Comparison of ENCODE assay signal across 7 cellular contexts in genomic region chr13:42071179-42071578, GRCh38. TPM values are rescaled to one million over a fixed set of nuclear protein-coding genes. Genes with fewer than 3 reads are reported as not detected.
A peak's percentile ranks its signal among the peaks of the same experiment; 100 is the strongest.
DNase-seq lines count a peak whose midpoint lies in the region; ATAC-seq and TF ChIP-seq lines count a peak whose summit lies in the region.
"Not testable (repeated sequence)": the region's sequence is repeated elsewhere in the genome, so short reads cannot be mapped to it uniquely, and the experiment has no call there.

No MANE protein-coding gene starts in this region.

- H3K4me2 ChIP-seq in Loucy (ENCODE audit: low read depth, low read length, poor library complexity, severe bottlenecking), result peak overlapping the region; percentile 80
- not testable (repeated sequence) for H3K4me2 ChIP-seq in neural progenitor cell

- not testable (repeated sequence) for TF ChIP-seq CTCF in CD8-positive, alpha-beta T cell (IDR thresholded peaks at IDR 0.05); HEK293 (tag by site-specific recombination; IDR thresholded peaks at IDR 0.05)
- peak; percentile 53 for TF ChIP-seq CTCF in Loucy (conservative IDR thresholded peaks at IDR 0.05; ENCODE audit: low read length)
- peak; percentile 33 for TF ChIP-seq CTCF in chondrocyte (IDR thresholded peaks at IDR 0.05)
- peak; percentile 2 for TF ChIP-seq CTCF in foreskin keratinocyte (conservative IDR thresholded peaks at IDR 0.05)
- TF ChIP-seq CTCF in neural progenitor cell (IDR thresholded peaks at IDR 0.05), result peak; percentile 17

- H3K36me3 Mint-ChIP-seq in CD8-positive, alpha-beta T cell; chondrocyte (ENCODE audit: low read depth); neural progenitor cell: not testable (repeated sequence)
- H3K36me3 Mint-ChIP-seq in activated CD4-positive, alpha-beta T cell treated with anti-CD3 and anti-CD28 coated beads for 36 hours (ENCODE audit: low read depth), result peaks cover 30% of the 10 kb centered on the region

- H3K9ac ChIP-seq in Loucy (ENCODE audit: low read depth, low read length, poor library complexity, severe bottlenecking); neural progenitor cell: not testable (repeated sequence)

- not testable (repeated sequence) for H3K27me3 ChIP-seq in CD8-positive, alpha-beta T cell (ENCODE audit: insufficient read depth, low read length); Loucy (ENCODE audit: insufficient read depth, low read length, poor library complexity, severe bottlenecking); foreskin keratinocyte; neural progenitor cell

- intact Hi-C loops in CD8-positive, alpha-beta T cell (cut with DNase I, micrococcal nuclease), result loop anchor here in 1 of 2 experiments (10.0 kb wide), 1 partner anchor 56 kb away; no protein-coding TSS in a partner anchor
- intact Hi-C loops in activated CD4-positive, alpha-beta T cell treated with anti-CD3 and anti-CD28 coated beads for 36 hours (cut with DNase I, micrococcal nuclease), result not testable (repeated sequence)

- H3K4me1 ChIP-seq in CD8-positive, alpha-beta T cell (ENCODE audit: insufficient read depth, low read length), result peaks cover 12% of the 10 kb centered on the region
- H3K4me1 ChIP-seq in HEK293 (ENCODE audit: control insufficient read depth, insufficient read depth, low read length) (peaks cover 16% of the 10 kb centered on the region), Loucy (ENCODE audit: insufficient read depth, low read length, poor library complexity, severe bottlenecking) (peaks cover 26% of the 10 kb centered on the region)
- not testable (repeated sequence) for H3K4me1 ChIP-seq in foreskin keratinocyte, neural progenitor cell

- CTCF ChIA-PET in CD8-positive, alpha-beta T cell (lab: Charles Lee), result interaction anchor here (1.6 kb wide), 1 partner anchor 29 kb away, joined by 4 read pairs; no protein-coding TSS in a partner anchor
- CTCF ChIA-PET in HEK293 (lab: Yijun Ruan, JAX), result interaction anchor here (0.7 to 1.9 kb wide), 2 partner anchors 15 to 74 kb away, joined by 3 read pairs; no protein-coding TSS in a partner anchor
- CTCF ChIA-PET in activated CD4-positive, alpha-beta T cell treated with anti-CD3 and anti-CD28 coated beads for 36 hours (lab: Charles Lee), result not testable (repeated sequence)

- not testable (repeated sequence) for H3K9me3 Mint-ChIP-seq in CD8-positive, alpha-beta T cell; activated CD4-positive, alpha-beta T cell treated with anti-CD3 and anti-CD28 coated beads for 36 hours (ENCODE audit: low read depth); chondrocyte (ENCODE audit: low read depth); neural progenitor cell

- DNase-seq in CD8-positive, alpha-beta T cell; activated CD4-positive, alpha-beta T cell treated with anti-CD3 and anti-CD28 coated beads for 36 hours; chondrocyte (ENCODE audit: low spot score); foreskin keratinocyte; neural progenitor cell (ENCODE audit: low spot score): not testable (repeated sequence)

- H2AFZ ChIP-seq in Loucy (ENCODE audit: low read length); neural progenitor cell (replicated peaks): not testable (repeated sequence)

- peak overlapping the region; percentile 78 for H3K27ac Mint-ChIP-seq in CD8-positive, alpha-beta T cell
- H3K27ac Mint-ChIP-seq in activated CD4-positive, alpha-beta T cell treated with anti-CD3 and anti-CD28 coated beads for 36 hours, result peak overlapping the region; percentile 32
- not testable (repeated sequence) for H3K27ac Mint-ChIP-seq in chondrocyte (ENCODE audit: unreplicated experiment); neural progenitor cell

- ATAC-seq in CD8-positive, alpha-beta T cell; activated CD4-positive, alpha-beta T cell treated with anti-CD3 and anti-CD28 coated beads for 36 hours; foreskin keratinocyte: not testable (repeated sequence)

- peaks cover 26% of the 10 kb centered on the region for H3K4me1 Mint-ChIP-seq in CD8-positive, alpha-beta T cell (ENCODE audit: low read depth)
- H3K4me1 Mint-ChIP-seq in activated CD4-positive, alpha-beta T cell treated with anti-CD3 and anti-CD28 coated beads for 36 hours, result peaks cover 33% of the 10 kb centered on the region
- H3K4me1 Mint-ChIP-seq in chondrocyte (ENCODE audit: low read depth), result peaks cover 20% of the 10 kb centered on the region
- not testable (repeated sequence) for H3K4me1 Mint-ChIP-seq in neural progenitor cell

- POLR2A ChIA-PET in CD8-positive, alpha-beta T cell (lab: Charles Lee); HEK293 (lab: Yijun Ruan, JAX); activated CD4-positive, alpha-beta T cell treated with anti-CD3 and anti-CD28 coated beads for 36 hours (lab: Charles Lee): not testable (repeated sequence)

- not testable (repeated sequence) for H3K79me2 ChIP-seq in Loucy (ENCODE audit: insufficient read depth, low read length); neural progenitor cell (ENCODE audit: low read depth)

- H3K27ac ChIP-seq in CD8-positive, alpha-beta T cell (ENCODE audit: low read depth, low read length); foreskin keratinocyte; neural progenitor cell: not testable (repeated sequence)
- peak overlapping the region; percentile 77; the same call in 1 of the 2 replicates for H3K27ac ChIP-seq in HEK293 (ENCODE audit: extremely low read depth, low read depth, low read length)

- H3K27me3 Mint-ChIP-seq in CD8-positive, alpha-beta T cell (ENCODE audit: low read depth); activated CD4-positive, alpha-beta T cell treated with anti-CD3 and anti-CD28 coated beads for 36 hours; chondrocyte (ENCODE audit: low read depth); neural progenitor cell (ENCODE audit: insufficient read depth, low read depth): not testable (repeated sequence)

- peaks cover 23% of the 10 kb centered on the region for H4K20me1 ChIP-seq in Loucy (ENCODE audit: insufficient read depth, low read length, poor library complexity, severe bottlenecking)
- not testable (repeated sequence) for H4K20me1 ChIP-seq in neural progenitor cell (ENCODE audit: low read depth)

- H3K36me3 ChIP-seq in CD8-positive, alpha-beta T cell (ENCODE audit: insufficient read depth, low read length); HEK293 (ENCODE audit: control insufficient read depth in 2 of 2, insufficient read depth in 1 of 2, low read length in 2 of 2); Loucy (ENCODE audit: insufficient read depth, low read length); neural progenitor cell: not testable (repeated sequence)

- not testable (repeated sequence) for H3K4me3 ChIP-seq in CD8-positive, alpha-beta T cell (ENCODE audit: low read depth, low read length); HEK293 (ENCODE audit: low read depth, low read length); neural progenitor cell
- H3K4me3 ChIP-seq in Loucy (ENCODE audit: low read length, poor library complexity, severe bottlenecking), result peak overlapping the region; percentile 62

- not testable (repeated sequence) for H3K4me3 Mint-ChIP-seq in CD8-positive, alpha-beta T cell; activated CD4-positive, alpha-beta T cell treated with anti-CD3 and anti-CD28 coated beads for 36 hours; chondrocyte (ENCODE audit: unreplicated experiment); neural progenitor cell

- peaks cover 13% of the 10 kb centered on the region for H3F3A ChIP-seq in Loucy (ENCODE audit: low read depth)
- H3F3A ChIP-seq in neural progenitor cell (ENCODE audit: low read depth), result not testable (repeated sequence)

- not testable (repeated sequence) for H3K9me2 ChIP-seq in Loucy (replicated peaks; ENCODE audit: low read depth, low read length)

- H3K9me3 ChIP-seq in CD8-positive, alpha-beta T cell (ENCODE audit: low read length); HEK293 (ENCODE audit: control insufficient read depth, insufficient read depth, low read depth, low read length); Loucy (ENCODE audit: insufficient read depth, low read depth, low read length); neural progenitor cell (ENCODE audit: low read depth): not testable (repeated sequence)

RNA-seq across cellular contexts. Expression of gene DGKH, which starts 22.7 kb away (rescaled TPM):
- 1 to 10 TPM; 5.2 to 5.4 TPM for total RNA-seq in CD8-positive, alpha-beta T cell
- 10 to 100 TPM; 15.2 to 16.2 TPM for total RNA-seq in activated CD4-positive, alpha-beta T cell treated with anti-CD3 and anti-CD28 coated beads for 36 hours
- 10.9 to 14.7 TPM (median 14.0 TPM) in 3 replicates for total RNA-seq in chondrocyte
- 11.5 and 12.0 TPM in 2 replicates for total RNA-seq in foreskin keratinocyte
- polyA plus RNA-seq in foreskin keratinocyte, result 2.9 TPM in 2 replicates
- 8.4 and 12.1 TPM in 2 replicates for total RNA-seq in neural progenitor cell (ENCODE audit: low replicate concordance)
